In the genomic region with DNA sequence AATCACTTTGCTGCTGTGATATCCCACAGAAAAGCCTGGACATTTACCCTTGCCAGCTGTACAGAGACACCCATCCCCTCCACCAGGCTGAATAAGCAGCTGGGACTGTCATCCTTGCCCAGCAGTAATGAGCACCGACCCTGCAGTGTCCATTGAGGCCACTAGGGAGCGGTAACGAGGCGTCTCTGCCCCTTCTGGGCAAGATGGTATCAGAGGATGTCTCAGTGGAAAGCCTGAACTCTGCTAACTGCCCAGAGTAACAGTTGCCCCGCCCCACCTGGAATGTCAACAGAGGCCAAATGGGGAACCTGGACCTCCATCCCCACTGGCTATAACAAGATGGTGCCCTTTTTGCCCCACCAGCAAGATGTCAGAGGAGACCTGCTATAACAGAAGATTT, we compare ENCODE assay signal across 9 cellular contexts. TPM values are rescaled to one million over a fixed set of nuclear protein-coding genes. Genes with fewer than 3 reads are reported as not detected.
DNase-seq lines count a peak whose midpoint lies in the region; ATAC-seq and TF ChIP-seq lines count a peak whose summit lies in the region.
"Had no signal": no experiment of that assay in that cellular context is flagged by ENCODE, and none has a peak within 500 bp of the region (broad histone marks: within the 10 kb centered on the region; RNA-seq: fewer than 3 reads in every experiment).

No MANE protein-coding gene starts in this region.

- intact Hi-C loops in activated naive CD4-positive, alpha-beta T cell treated with anti-CD3 and anti-CD28 coated beads for 36 hours (cut with micrococcal nuclease): no loop called here

- no peak overlapping the region for H3K4me3 Mint-ChIP-seq in activated naive CD4-positive, alpha-beta T cell treated with anti-CD3 and anti-CD28 coated beads for 36 hours

- TF ChIP-seq POLR2A in gastroesophageal sphincter (IDR thresholded peaks at IDR 0.05): no peak
- TF ChIP-seq POLR2A in suprapubic skin (IDR thresholded peaks at IDR 0.05): no peak

- CTCF ChIA-PET in activated naive CD4-positive, alpha-beta T cell treated with anti-CD3 and anti-CD28 coated beads for 36 hours (lab: Charles Lee): no interaction called here

- H3K36me3 Mint-ChIP-seq in activated naive CD4-positive, alpha-beta T cell treated with anti-CD3 and anti-CD28 coated beads for 36 hours (ENCODE audit: low read depth): no peaks in the 10 kb centered on the region

- no peak for TF ChIP-seq EP300 in gastroesophageal sphincter (IDR thresholded peaks at IDR 0.05)
- TF ChIP-seq EP300 in suprapubic skin (IDR thresholded peaks at IDR 0.05): no peak

- peaks cover 6% of the 10 kb centered on the region for H3K9me3 Mint-ChIP-seq in activated naive CD4-positive, alpha-beta T cell treated with anti-CD3 and anti-CD28 coated beads for 36 hours

- no peaks in the 10 kb centered on the region for H3K36me3 ChIP-seq in MG63
- H3K36me3 ChIP-seq in lung (ENCODE audit: control insufficient read depth in 2 of 2, insufficient read depth in 2 of 2, low read length in 2 of 2): no peaks in the 10 kb centered on the region
- H3K36me3 ChIP-seq in gastroesophageal sphincter: no peaks in the 10 kb centered on the region
- no peaks in the 10 kb centered on the region for H3K36me3 ChIP-seq in suprapubic skin
- H3K36me3 ChIP-seq: BLaER1 had no signal

- H3K27ac Mint-ChIP-seq in activated naive CD4-positive, alpha-beta T cell treated with anti-CD3 and anti-CD28 coated beads for 36 hours: no peak overlapping the region

- H3K9me3 ChIP-seq in MG63 (no peaks in the 10 kb centered on the region), lung (ENCODE audit: control insufficient read depth in 2 of 2, insufficient read depth in 1 of 2, low read length in 1 of 2) (peaks cover 0 to 6% of the 10 kb centered on the region in 2 donors), gastroesophageal sphincter (no peaks in the 10 kb centered on the region), suprapubic skin (no peaks in the 10 kb centered on the region)

- H3K4me1 ChIP-seq in lung (ENCODE audit: control insufficient read depth in 2 of 2, insufficient read depth in 2 of 2, low read length in 2 of 2) (no peaks in the 10 kb centered on the region), gastroesophageal sphincter (no peaks in the 10 kb centered on the region), suprapubic skin (no peaks in the 10 kb centered on the region)

- no peaks in the 10 kb centered on the region for H3K27me3 ChIP-seq in MG63
- no peaks in the 10 kb centered on the region for H3K27me3 ChIP-seq in lung (ENCODE audit: control insufficient read depth, insufficient read depth)
- H3K27me3 ChIP-seq in gastroesophageal sphincter: peaks cover 16% of the 10 kb centered on the region
- H3K27me3 ChIP-seq in suprapubic skin: no peaks in the 10 kb centered on the region
- H3K27me3 ChIP-seq: BLaER1 had no signal

- H3K27me3 Mint-ChIP-seq in activated naive CD4-positive, alpha-beta T cell treated with anti-CD3 and anti-CD28 coated beads for 36 hours (ENCODE audit: low read depth): peaks cover 3% of the 10 kb centered on the region

- H3K27ac ChIP-seq in lung (ENCODE audit: low read depth in 1 of 2, low read length in 1 of 2) (no peak overlapping the region), gastroesophageal sphincter (no peak overlapping the region), suprapubic skin (no peak overlapping the region)
- H3K27ac ChIP-seq: BLaER1 had no signal

- no peaks in the 10 kb centered on the region for H3K4me1 Mint-ChIP-seq in activated naive CD4-positive, alpha-beta T cell treated with anti-CD3 and anti-CD28 coated beads for 36 hours (ENCODE audit: low read depth)

- no peak for TF ChIP-seq CTCF in lung (IDR thresholded peaks at IDR 0.05; ENCODE audit: control extremely low read depth, extremely low read depth)
- peak in 1 of 4 experiments; percentile 29 for TF ChIP-seq CTCF in gastroesophageal sphincter (IDR thresholded peaks at IDR 0.05)
- no peak for TF ChIP-seq CTCF in suprapubic skin (IDR thresholded peaks at IDR 0.05)

- ATAC-seq in lung (ENCODE audit: insufficient read depth, low FRiP score): no peak
- ATAC-seq in gastroesophageal sphincter: no peak
- ATAC-seq in HG03439 (IDR thresholded peaks at IDR 0.05; ENCODE audit: unreplicated experiment): no peak

- H3K4me3 ChIP-seq in MG63 (no peak overlapping the region), lung (no peak overlapping the region), gastroesophageal sphincter (no peak overlapping the region), suprapubic skin (no peak overlapping the region)
- H3K4me3 ChIP-seq: BLaER1 had no signal

- DNase-seq in NCI-H2029 (lab: John Stamatoyannopoulos, UW) (peak; percentile 7), NCI-H2029 treated with DMSO at 0.1 percent for 48 hours (lab: John Stamatoyannopoulos, UW) (no peak), MG63 (peak; percentile 53), lung (ENCODE audit: low spot score) (peak; percentile 29), suprapubic skin (ENCODE audit: low spot score in 2 of 2) (no peak)
- peak; percentile 73 for DNase-seq in activated naive CD4-positive, alpha-beta T cell treated with anti-CD3 and anti-CD28 coated beads for 36 hours

- 9 to 13% methylated on average over 5 of the region's 5 CpGs for WGBS in lung, 2 donors
- WGBS in gastroesophageal sphincter (ENCODE audit: low coverage in 1 of 2), 2 donors: 0% methylated on average over 1 of the region's 5 CpGs; no CpG with 5 or more reads in 1 of the 2 donors
- WGBS in suprapubic skin: 3% methylated on average over 5 of the region's 5 CpGs

RNA-seq across cellular contexts. Expression of a gene that starts 22.8 kb away (rescaled TPM):
- not detected in 2 replicates for total RNA-seq in MG63 (2014; rRNA removed; shearing (Covaris generic); ENCODE audit: low replicate concordance)
- total RNA-seq in activated naive CD4-positive, alpha-beta T cell treated with anti-CD3 and anti-CD28 coated beads for 36 hours: not detected
- total RNA-seq in lung (not detected), gastroesophageal sphincter (not detected), suprapubic skin (under 1 TPM in 1 of 4 donors, not detected in 3; 0.40 TPM)
- polyA plus RNA-seq in lung: not detected

RNA-seq across cellular contexts. Expression of a gene that starts 52.0 kb away (rescaled TPM):
- total RNA-seq in MG63 (2014; rRNA removed; shearing (Covaris generic); ENCODE audit: low replicate concordance): 4.4 and 11.7 TPM in 2 replicates
- 1 to 10 TPM; 3.3 to 5.2 TPM for total RNA-seq in activated naive CD4-positive, alpha-beta T cell treated with anti-CD3 and anti-CD28 coated beads for 36 hours
- total RNA-seq in lung (10 to 100 TPM in 1 of 2 donors, 1 to 10 TPM in 1; 9.8 to 12.7 TPM), gastroesophageal sphincter (10 to 100 TPM in 2 of 4 donors, 1 to 10 TPM in 2; 7.3 to 12.7 (median 9.3) TPM), suprapubic skin (10 to 100 TPM in 2 of 4 donors, 1 to 10 TPM in 2; 7.7 to 11.7 (median 10.3) TPM)
- polyA plus RNA-seq in lung: 1 to 10 TPM; 3.0 to 4.0 TPM

Comparison
In these comparisons a context has a peak if more than half of its experiments do, and no peak if none do; other contexts are left out.
1. DNase-seq: peak in NCI-H2029 (single experiment), MG63 (single experiment), activated naive CD4-positive, alpha-beta T cell treated with anti-CD3 and anti-CD28 coated beads for 36 hours (single experiment) and lung (single experiment); none in NCI-H2029 treated with DMSO at 0.1 percent for 48 hours (single experiment) and suprapubic skin (0 of 2).